In the genomic region with DNA sequence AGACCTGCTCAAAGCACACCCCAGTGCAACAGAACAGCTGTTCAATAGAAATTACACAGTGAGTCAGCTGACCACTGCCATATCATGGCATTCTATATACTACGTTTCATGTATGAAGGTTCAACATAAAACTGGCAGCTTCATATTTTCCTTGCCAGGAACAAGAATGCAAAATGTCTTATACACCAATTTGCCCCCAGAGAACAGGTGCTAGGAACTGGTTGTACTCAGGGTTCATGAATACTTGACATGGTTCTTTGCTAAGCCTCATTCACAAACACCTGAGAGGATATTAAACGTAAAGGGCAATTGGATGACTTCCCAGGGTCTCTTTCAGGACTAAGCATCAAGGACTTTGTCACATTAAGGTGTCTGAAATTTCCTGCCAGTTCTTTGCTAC, we compare ENCODE assay signal across 18 cellular contexts. TPM values are rescaled to one million over a fixed set of nuclear protein-coding genes. Genes with fewer than 3 reads are reported as not detected.
DNase-seq lines count a peak whose midpoint lies in the region; ATAC-seq and TF ChIP-seq lines count a peak whose summit lies in the region.
"Had no signal": no experiment of that assay in that cellular context is flagged by ENCODE, and none has a peak within 500 bp of the region (broad histone marks: within the 10 kb centered on the region; RNA-seq: fewer than 3 reads in every experiment).

No MANE protein-coding gene starts in this region.

- ATAC-seq in SK-N-SH treated with all-trans-retinoic acid at 6 μM for 48 hours (no peak), HG02981 (IDR thresholded peaks at IDR 0.05; ENCODE audit: unreplicated experiment) (no peak), Right ventricle myocardium inferior (no peak)
- no peak for ATAC-seq in stimulated activated naive B cell treated with anti-CD40 and anti-IgM and Interleukin-4, amounts not matched to agents 10 μg/mL and 1 μg/mL and 100 μg/mL, for 72 hours (replicated peaks)
- ATAC-seq: activated CD4-positive, CD25-positive, alpha-beta regulatory T cell treated with anti-CD3 and anti-CD28 coated beads, Interleukin-2, amount 50 U/mL, for 24 hours had no signal

- H3K27ac ChIP-seq in SK-N-SH (ENCODE audit: low read depth in 2 of 2, low read length in 1 of 2), result peak overlapping the region in 1 of 2 experiments; percentile 99; a peak in 2 of 4 replicates
- H3K27ac ChIP-seq in colonic mucosa, result peak overlapping the region; percentile 80
- H3K27ac ChIP-seq in muscle layer of colon (ENCODE audit: low read depth, low read length), result peak overlapping the region; percentile 25

- H3K4me1 Mint-ChIP-seq in stimulated activated naive B cell treated with anti-CD40 and anti-IgM and Interleukin-4, amounts not matched to agents 10 μg/mL and 1 μg/mL and 100 μg/mL, for 72 hours, result peaks cover 0 to 5% of the 10 kb centered on the region in 2 donors
- H3K4me1 Mint-ChIP-seq: immature natural killer cell had no signal

- no peaks in the 10 kb centered on the region for H4K20me1 ChIP-seq in SK-N-SH (ENCODE audit: insufficient read depth)

- no peak overlapping the region for H3K27ac Mint-ChIP-seq in stimulated activated naive B cell treated with anti-CD40 and anti-IgM and Interleukin-4, amounts not matched to agents 10 μg/mL and 1 μg/mL and 100 μg/mL, for 72 hours
- H3K27ac Mint-ChIP-seq: immature natural killer cell; T-helper 1 cell treated with Interleukin-12 subunit alpha and Interleukin-12 subunit beta and Interleukin-4 antibody, amounts not matched to agents 30 μg/mL and 1 μg/mL, for 36 hours had no signal

- no peak overlapping the region for H3K4me3 Mint-ChIP-seq in stimulated activated naive B cell treated with anti-CD40 and anti-IgM and Interleukin-4, amounts not matched to agents 10 μg/mL and 1 μg/mL and 100 μg/mL, for 72 hours
- H3K4me3 Mint-ChIP-seq: immature natural killer cell; T-helper 1 cell treated with Interleukin-12 subunit alpha and Interleukin-12 subunit beta and Interleukin-4 antibody, amounts not matched to agents 30 μg/mL and 1 μg/mL, for 36 hours had no signal

- H3F3A ChIP-seq in SK-N-SH (replicated peaks; ENCODE audit: insufficient read depth), result peaks cover 60% of the 10 kb centered on the region

- no peaks in the 10 kb centered on the region for H3K27me3 ChIP-seq in SK-N-SH (ENCODE audit: insufficient read depth)
- H3K27me3 ChIP-seq in colonic mucosa, result no peaks in the 10 kb centered on the region
- H3K27me3 ChIP-seq in muscle layer of colon (ENCODE audit: control insufficient read depth in 1 of 2, insufficient read depth in 2 of 2, low read length in 2 of 2), result no peaks in the 10 kb centered on the region

- TF ChIP-seq CTCF in SK-N-SH (IDR thresholded peaks at IDR 0.05), result no peak
- no peak for TF ChIP-seq CTCF in colonic mucosa (IDR thresholded peaks at IDR 0.05)

- peaks cover 92% of the 10 kb centered on the region for H3K79me2 ChIP-seq in SK-N-SH (ENCODE audit: insufficient read depth)

- H3K4me1 ChIP-seq in SK-N-SH (ENCODE audit: control insufficient read depth in 1 of 2, insufficient read depth in 2 of 2, low read depth in 1 of 2, low read length in 1 of 2) (peaks cover 10 to 34% of the 10 kb centered on the region in 2 experiments; a peak in 3 of 4 replicates), colonic mucosa (peaks cover 19% of the 10 kb centered on the region), muscle layer of colon (ENCODE audit: insufficient read depth, low read length) (peaks cover 69% of the 10 kb centered on the region)

- POLR2A ChIA-PET in SK-N-SH (lab: Yijun Ruan, JAX), result no interaction called here

- intact Hi-C loops in colonic mucosa (cut with DNase I) (loop anchor here (5.0 kb wide), 1 partner anchor 38 kb away; no protein-coding TSS in a partner anchor), Right ventricle myocardium inferior (cut with DNase I) (no loop called here)

- H3K9me2 ChIP-seq in SK-N-SH, result no peaks in the 10 kb centered on the region

- DNase-seq in SK-N-SH (no peak), colonic mucosa (no peak), midbrain (lab: John Stamatoyannopoulos, UW) (no peak), Right ventricle myocardium inferior (ENCODE audit: missing footprints) (no peak)
- no peak for DNase-seq in stimulated activated naive B cell treated with anti-CD40 and anti-IgM and Interleukin-4, amounts not matched to agents 10 μg/mL and 1 μg/mL and 100 μg/mL, for 72 hours
- DNase-seq: activated CD8-positive, alpha-beta memory T cell treated with anti-CD3 and anti-CD28 coated beads, Interleukin-2, amount 50 U/mL, for 4 hours; activated naive CD4-positive, alpha-beta T cell treated with anti-CD3 and anti-CD28 coated beads, Interleukin-2, amount 50 U/mL, for 16 hours; effector memory CD4-positive, alpha-beta T cell; GDM1; immature natural killer cell; KG1; NCI-H1436; stimulated activated CD4-positive, alpha-beta T cell treated with anti-CD3 and anti-CD28 coated beads, Interleukin-15, amount 100 ng/mL, for 24 hours had no signal

- 92% methylated on average over 2 of the region's 2 CpGs for WGBS in SK-N-SH (ENCODE audit: low lambda C conversion rate)

- H3K27me3 Mint-ChIP-seq in stimulated activated naive B cell treated with anti-CD40 and anti-IgM and Interleukin-4, amounts not matched to agents 10 μg/mL and 1 μg/mL and 100 μg/mL, for 72 hours, result no peaks in the 10 kb centered on the region

- peak overlapping the region; percentile 33; the same call in 1 of the 2 replicates for H3K9ac ChIP-seq in SK-N-SH
- H3K9ac ChIP-seq in colonic mucosa (ENCODE audit: low read depth in 2 of 2, low read length in 2 of 2), result peak overlapping the region in 1 of 2 donors; percentile 59
- no peak overlapping the region for H3K9ac ChIP-seq in muscle layer of colon (ENCODE audit: low read length)

- H3K4me2 ChIP-seq in SK-N-SH, result no peak overlapping the region

- H3K4me3 ChIP-seq in SK-N-SH (ENCODE audit: low read depth in 2 of 2, low read length in 1 of 2) (no peak overlapping the region), colonic mucosa (no peak overlapping the region), muscle layer of colon (ENCODE audit: low read depth in 1 of 2, low read length in 2 of 2) (no peak overlapping the region)

- TF ChIP-seq EP300 in SK-N-SH (IDR thresholded peaks at IDR 0.05; ENCODE audit: borderline replicate concordance in 1 of 2, low read depth in 1 of 2, low read length in 1 of 2), result no peak

- no peaks in the 10 kb centered on the region for H3K36me3 Mint-ChIP-seq in stimulated activated naive B cell treated with anti-CD40 and anti-IgM and Interleukin-4, amounts not matched to agents 10 μg/mL and 1 μg/mL and 100 μg/mL, for 72 hours
- H3K36me3 Mint-ChIP-seq: immature natural killer cell had no signal

- H3K9me3 Mint-ChIP-seq in stimulated activated naive B cell treated with anti-CD40 and anti-IgM and Interleukin-4, amounts not matched to agents 10 μg/mL and 1 μg/mL and 100 μg/mL, for 72 hours, result no peaks in the 10 kb centered on the region
- H3K9me3 Mint-ChIP-seq: immature natural killer cell had no signal

- H3K9me3 ChIP-seq in SK-N-SH (no peaks in the 10 kb centered on the region), colonic mucosa (no peaks in the 10 kb centered on the region), muscle layer of colon (ENCODE audit: low read length) (no peaks in the 10 kb centered on the region)

- H3K36me3 ChIP-seq in SK-N-SH (replicated peaks in 1 of 2; ENCODE audit: control insufficient read depth in 1 of 2, insufficient read depth in 2 of 2, low read length in 1 of 2) (peaks cover 0 to 23% of the 10 kb centered on the region in 2 experiments), colonic mucosa (no peaks in the 10 kb centered on the region), muscle layer of colon (ENCODE audit: insufficient read depth, low read length) (no peaks in the 10 kb centered on the region)

- H2AFZ ChIP-seq in SK-N-SH (ENCODE audit: low read depth), result no peak overlapping the region

- CTCF ChIA-PET in SK-N-SH (lab: Yijun Ruan, JAX), result interaction anchor here (1.4 to 8.8 kb wide), 2 partner anchors 19 to 99 kb away, joined by 3 to 92 read pairs; no protein-coding TSS in a partner anchor

- TF ChIP-seq RAD21 in SK-N-SH (IDR thresholded peaks at IDR 0.05; ENCODE audit: low read length), result no peak

TF ChIP-seq in SK-N-SH, 30 proteins besides CTCF, POLR2A, EP300 and RAD21:
- no peak for TF ChIP-seq TCF12 (IDR thresholded peaks at IDR 0.05)
- TF ChIP-seq, protein P1, sequence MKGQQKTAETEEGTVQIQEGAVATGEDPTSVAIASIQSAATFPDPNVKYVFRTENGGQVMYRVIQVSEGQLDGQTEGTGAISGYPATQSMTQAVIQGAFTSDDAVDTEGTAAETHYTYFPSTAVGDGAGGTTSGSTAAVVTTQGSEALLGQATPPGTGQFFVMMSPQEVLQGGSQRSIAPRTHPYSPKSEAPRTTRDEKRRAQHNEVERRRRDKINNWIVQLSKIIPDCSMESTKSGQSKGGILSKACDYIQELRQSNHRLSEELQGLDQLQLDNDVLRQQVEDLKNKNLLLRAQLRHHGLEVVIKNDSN (IDR thresholded peaks at IDR 0.05; ENCODE audit: borderline replicate concordance, low read depth), result peak; percentile 34; the same call in 1 of the 2 replicates

TF ChIP-seq in SK-N-SH treated with all-trans-retinoic acid at 6 μM for 48 hours, 23 proteins besides CTCF, POLR2A, EP300 and RAD21 (continues in another document):
- TF ChIP-seq ZFP30 (CRISPR knock-in tag; IDR thresholded peaks at IDR 0.05) (no peak), ZC3H10 (CRISPR knock-in tag; IDR thresholded peaks at IDR 0.05) (no peak)

RNA-seq across cellular contexts. Expression of a gene that starts 6.9 kb away (rescaled TPM):
- 103 and 134 TPM in 2 replicates for polyA plus RNA-seq in SK-N-SH (2012; rRNA removed)
- 116 and 117 TPM in 2 replicates for polyA plus RNA-seq in SK-N-SH (2012; cell fraction: cytosol; rRNA removed)
- polyA plus RNA-seq in SK-N-SH (2012; cell fraction: nucleus; rRNA removed), result 121 and 175 TPM in 2 replicates
- 10 to 100 TPM; 88.1 to 90.9 TPM for total RNA-seq in colonic mucosa
- total RNA-seq in Right ventricle myocardium inferior, result 34.4 TPM

RNA-seq across cellular contexts. Expression of a gene that starts 21.2 kb away (rescaled TPM):
- 9.8 and 11.3 TPM in 2 replicates for polyA plus RNA-seq in SK-N-SH (2012; rRNA removed)
- polyA plus RNA-seq in SK-N-SH (2012; cell fraction: cytosol; rRNA removed), result 14.8 and 16.8 TPM in 2 replicates
- polyA plus RNA-seq in SK-N-SH (2012; cell fraction: nucleus; rRNA removed), result 3.9 and 8.0 TPM in 2 replicates
- total RNA-seq in colonic mucosa (10 to 100 TPM; 11.3 to 30.0 TPM), Right ventricle myocardium inferior (1.4 TPM)
